ENCODE assay signal across 1 cellular context in the genomic region with DNA sequence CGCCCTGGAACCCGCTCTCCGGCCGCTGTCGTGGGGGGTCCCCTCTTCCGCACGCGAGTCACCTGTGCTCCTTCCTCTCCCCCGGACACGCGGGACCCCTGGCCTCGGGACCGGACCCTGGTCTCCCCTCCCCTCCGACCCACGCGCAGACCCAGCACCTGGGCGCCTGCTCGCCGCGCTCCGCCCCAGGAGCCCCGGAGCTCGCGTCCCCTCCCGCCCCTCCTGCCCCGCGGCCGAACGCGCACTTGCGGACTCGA.
TF ChIP-seq lines count a peak whose summit lies in the region.

No MANE protein-coding gene starts in this region.

TF ChIP-seq in HCT116, 20 proteins besides CTCF, POLR2A, EP300 and RAD21 (continued from another document):
- no peak for TF ChIP-seq CBX3 (IDR thresholded peaks at IDR 0.05; ENCODE audit: low read depth)
